In the genomic region with DNA sequence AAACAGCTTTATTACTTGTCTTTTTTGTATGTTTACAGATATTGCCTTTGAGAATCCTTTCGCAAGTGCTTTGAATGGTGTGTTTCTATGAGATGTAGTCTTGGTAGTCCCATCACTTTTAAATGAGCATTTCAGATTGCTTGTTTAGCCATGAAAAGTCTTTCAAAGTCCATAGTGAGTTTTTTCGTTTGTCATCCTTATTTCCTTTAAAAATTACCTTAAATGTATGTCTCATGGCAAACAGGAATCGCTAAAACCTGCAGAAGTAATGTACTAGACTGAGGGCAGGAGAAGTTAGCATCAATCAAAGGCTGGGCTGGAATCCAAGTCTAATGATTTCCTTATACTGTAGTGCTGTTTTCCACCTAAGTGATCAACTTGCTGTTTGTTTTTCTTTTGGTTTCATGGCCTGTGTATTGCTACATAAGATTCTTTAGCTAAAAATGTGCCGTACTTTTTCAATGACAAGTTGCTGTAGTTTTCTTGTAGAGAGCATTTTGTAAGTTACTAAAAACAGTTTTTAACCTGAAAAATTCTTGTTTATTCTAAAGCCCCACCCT, we compare ENCODE assay signal across 1 cellular context.
TF ChIP-seq lines count a peak whose summit lies in the region.

No MANE protein-coding gene starts in this region.

TF ChIP-seq in HEK293, 187 proteins besides CTCF, POLR2A, EP300 and RAD21 (continued from another document):
- TF ChIP-seq, protein P1, sequence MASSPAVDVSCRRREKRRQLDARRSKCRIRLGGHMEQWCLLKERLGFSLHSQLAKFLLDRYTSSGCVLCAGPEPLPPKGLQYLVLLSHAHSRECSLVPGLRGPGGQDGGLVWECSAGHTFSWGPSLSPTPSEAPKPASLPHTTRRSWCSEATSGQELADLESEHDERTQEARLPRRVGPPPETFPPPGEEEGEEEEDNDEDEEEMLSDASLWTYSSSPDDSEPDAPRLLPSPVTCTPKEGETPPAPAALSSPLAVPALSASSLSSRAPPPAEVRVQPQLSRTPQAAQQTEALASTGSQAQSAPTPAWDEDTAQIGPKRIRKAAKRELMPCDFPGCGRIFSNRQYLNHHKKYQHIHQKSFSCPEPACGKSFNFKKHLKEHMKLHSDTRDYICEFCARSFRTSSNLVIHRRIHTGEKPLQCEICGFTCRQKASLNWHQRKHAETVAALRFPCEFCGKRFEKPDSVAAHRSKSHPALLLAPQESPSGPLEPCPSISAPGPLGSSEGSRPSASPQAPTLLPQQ (tag by site-specific recombination; IDR thresholded peaks at IDR 0.05): no peak
- TF ChIP-seq TRIM28 (IDR thresholded peaks at IDR 0.05; ENCODE audit: borderline replicate concordance, low read length) (no peak), ZNF624 (tag by site-specific recombination; IDR thresholded peaks at IDR 0.05) (no peak), KLF1 (tag by site-specific recombination; IDR thresholded peaks at IDR 0.05) (no peak), ZNF600 (tag by site-specific recombination; IDR thresholded peaks at IDR 0.05) (no peak), ZNF175 (tag by site-specific recombination; IDR thresholded peaks at IDR 0.05) (no peak), ZNF785 (tag by site-specific recombination; IDR thresholded peaks at IDR 0.05) (no peak), ZIC2 (tag by site-specific recombination; IDR thresholded peaks at IDR 0.05) (no peak)
